Comparison of ENCODE assay signal across 21 cellular contexts in genomic region chr5:74141053-74141452, GRCh38.
DNase-seq lines count a peak whose midpoint lies in the region; ATAC-seq and TF ChIP-seq lines count a peak whose summit lies in the region.
"Had no signal": no experiment of that assay in that cellular context is flagged by ENCODE, and none has a peak within 500 bp of the region (broad histone marks: within the 10 kb centered on the region; RNA-seq: fewer than 3 reads in every experiment).

No MANE protein-coding gene starts in this region.

- DNase-seq in HK-2 (ENCODE audit: unreplicated experiment) (peak; percentile 2), astrocyte of the hippocampus (ENCODE audit: low read depth, low spot score) (peak; percentile 28), iris pigment epithelial cell (ENCODE audit: low read depth) (peak; percentile 48), BE2C (no peak), NCI-H524 treated with DMSO at 0.1 percent for 48 hours (lab: John Stamatoyannopoulos, UW) (no peak)
- DNase-seq in stimulated activated naive CD8-positive, alpha-beta T cell treated with anti-CD3 and anti-CD28 coated beads, Interleukin-15, Interleukin-2, amounts not matched to agents 100 U/mL and 50 U/mL, for 24 hours, result no peak
- no peak for DNase-seq in activated naive CD4-positive, alpha-beta T cell treated with anti-CD3 and anti-CD28 coated beads for 36 hours
- DNase-seq: activated CD4-positive, CD25-positive, alpha-beta regulatory T cell treated with anti-CD3 and anti-CD28 coated beads, Interleukin-2, amount 50 U/mL, for 72 hours; activated naive CD4-positive, alpha-beta T cell treated with anti-CD3 and anti-CD28 coated beads, Interleukin-2, amount 50 U/mL, for 16 hours; caudate nucleus; COR-L47; effector memory CD4-positive, alpha-beta T cell; GDM1; left ventricle myocardium inferior; ovary; SIG-M5; T-helper 17 cell; trophoblast cell had no signal

- no peak for TF ChIP-seq CTCF in BE2C (IDR thresholded peaks at IDR 0.05; ENCODE audit: low read depth, low read length)

- H3K27ac Mint-ChIP-seq in activated naive CD4-positive, alpha-beta T cell treated with anti-CD3 and anti-CD28 coated beads for 36 hours, result no peak overlapping the region
- H3K27ac Mint-ChIP-seq: GM23338; stimulated activated memory B cell treated with anti-CD40 and anti-IgM and Interleukin-4, amounts not matched to agents 10 μg/mL and 1 μg/mL and 100 μg/mL, for 72 hours; T-helper 17 cell had no signal

- no peaks in the 10 kb centered on the region for H3K79me2 ChIP-seq in ACC112 (ENCODE audit: control insufficient read depth, insufficient read depth, low read length, unreplicated experiment)

- H3K4me3 ChIP-seq in ACC112 (ENCODE audit: low read depth, low read length) (no peak overlapping the region), BE2C (ENCODE audit: low read depth, low read length) (no peak overlapping the region)
- H3K4me3 ChIP-seq: GM23338, left ventricle myocardium inferior, ovary had no signal

- H3K27me3 Mint-ChIP-seq in activated naive CD4-positive, alpha-beta T cell treated with anti-CD3 and anti-CD28 coated beads for 36 hours (ENCODE audit: low read depth), result peaks cover 15% of the 10 kb centered on the region

- no peak overlapping the region for H2AFZ ChIP-seq in ACC112 (ENCODE audit: low read length, unreplicated experiment)
- H2AFZ ChIP-seq: GM23338 had no signal

- no peaks in the 10 kb centered on the region for H3K9me3 ChIP-seq in BE2C
- H3K9me3 ChIP-seq: left ventricle myocardium inferior, ovary had no signal

- no peaks in the 10 kb centered on the region for H3K4me1 Mint-ChIP-seq in activated naive CD4-positive, alpha-beta T cell treated with anti-CD3 and anti-CD28 coated beads for 36 hours (ENCODE audit: low read depth)
- H3K4me1 Mint-ChIP-seq: stimulated activated memory B cell treated with anti-CD40 and anti-IgM and Interleukin-4, amounts not matched to agents 10 μg/mL and 1 μg/mL and 100 μg/mL, for 72 hours; T-helper 17 cell had no signal

- H3K36me3 ChIP-seq in ACC112 (ENCODE audit: insufficient read depth, low read length), result no peaks in the 10 kb centered on the region
- no peaks in the 10 kb centered on the region for H3K36me3 ChIP-seq in BE2C
- H3K36me3 ChIP-seq: left ventricle myocardium inferior, ovary had no signal

- H3K27ac ChIP-seq in ACC112 (ENCODE audit: low read depth, low read length), result peak overlapping the region; percentile 64
- H3K27ac ChIP-seq: left ventricle myocardium inferior, ovary had no signal

- H3K9me3 Mint-ChIP-seq in activated naive CD4-positive, alpha-beta T cell treated with anti-CD3 and anti-CD28 coated beads for 36 hours, result no peaks in the 10 kb centered on the region
- H3K9me3 Mint-ChIP-seq: GM23338; stimulated activated memory B cell treated with anti-CD40 and anti-IgM and Interleukin-4, amounts not matched to agents 10 μg/mL and 1 μg/mL and 100 μg/mL, for 72 hours had no signal

- no peak for ATAC-seq in stimulated activated naive CD8-positive, alpha-beta T cell treated with anti-CD3 and anti-CD28 coated beads, Interleukin-15, Interleukin-2, amounts not matched to agents 100 U/mL and 50 U/mL, for 24 hours
- ATAC-seq: GM23338; stimulated activated memory B cell treated with anti-CD40 and anti-IgM and Interleukin-4, amounts not matched to agents 10 μg/mL and 1 μg/mL and 100 μg/mL, for 72 hours; T-helper 17 cell had no signal

- H3K4me1 ChIP-seq in ACC112 (ENCODE audit: control insufficient read depth, insufficient read depth, low read length, unreplicated experiment), result peaks cover 9% of the 10 kb centered on the region
- H3K4me1 ChIP-seq in BE2C, result no peaks in the 10 kb centered on the region
- H3K4me1 ChIP-seq: left ventricle myocardium inferior had no signal

- H3K4me3 Mint-ChIP-seq in activated naive CD4-positive, alpha-beta T cell treated with anti-CD3 and anti-CD28 coated beads for 36 hours, result no peak overlapping the region
- H3K4me3 Mint-ChIP-seq: GM23338; stimulated activated memory B cell treated with anti-CD40 and anti-IgM and Interleukin-4, amounts not matched to agents 10 μg/mL and 1 μg/mL and 100 μg/mL, for 72 hours; T-helper 17 cell had no signal

- H3K27me3 ChIP-seq in ACC112 (ENCODE audit: insufficient read depth, low read length), result peaks cover 10% of the 10 kb centered on the region; the same call in 1 of the 2 replicates
- no peaks in the 10 kb centered on the region for H3K27me3 ChIP-seq in BE2C
- H3K27me3 ChIP-seq: ovary had no signal

- intact Hi-C loops in activated naive CD4-positive, alpha-beta T cell treated with anti-CD3 and anti-CD28 coated beads for 36 hours (cut with micrococcal nuclease), result no loop called here

- H3K36me3 Mint-ChIP-seq in activated naive CD4-positive, alpha-beta T cell treated with anti-CD3 and anti-CD28 coated beads for 36 hours (ENCODE audit: low read depth), result no peaks in the 10 kb centered on the region
- H3K36me3 Mint-ChIP-seq: stimulated activated memory B cell treated with anti-CD40 and anti-IgM and Interleukin-4, amounts not matched to agents 10 μg/mL and 1 μg/mL and 100 μg/mL, for 72 hours had no signal

- CTCF ChIA-PET in activated naive CD4-positive, alpha-beta T cell treated with anti-CD3 and anti-CD28 coated beads for 36 hours (lab: Charles Lee), result no interaction called here

Comparison
In these comparisons a context has a peak if more than half of its experiments do, and no peak if none do; other contexts are left out.
1. DNase-seq: peak in HK-2 (single experiment), astrocyte of the hippocampus (single experiment) and iris pigment epithelial cell (single experiment); none in stimulated activated naive CD8-positive, alpha-beta T cell treated with anti-CD3 and anti-CD28 coated beads, Interleukin-15, Interleukin-2, amounts not matched to agents 100 U/mL and 50 U/mL, for 24 hours (single experiment), BE2C (single experiment), activated naive CD4-positive, alpha-beta T cell treated with anti-CD3 and anti-CD28 coated beads for 36 hours (single experiment) and NCI-H524 treated with DMSO at 0.1 percent for 48 hours (single experiment).